2 cellular contexts compared by ENCODE assay signal in the genomic region with DNA sequence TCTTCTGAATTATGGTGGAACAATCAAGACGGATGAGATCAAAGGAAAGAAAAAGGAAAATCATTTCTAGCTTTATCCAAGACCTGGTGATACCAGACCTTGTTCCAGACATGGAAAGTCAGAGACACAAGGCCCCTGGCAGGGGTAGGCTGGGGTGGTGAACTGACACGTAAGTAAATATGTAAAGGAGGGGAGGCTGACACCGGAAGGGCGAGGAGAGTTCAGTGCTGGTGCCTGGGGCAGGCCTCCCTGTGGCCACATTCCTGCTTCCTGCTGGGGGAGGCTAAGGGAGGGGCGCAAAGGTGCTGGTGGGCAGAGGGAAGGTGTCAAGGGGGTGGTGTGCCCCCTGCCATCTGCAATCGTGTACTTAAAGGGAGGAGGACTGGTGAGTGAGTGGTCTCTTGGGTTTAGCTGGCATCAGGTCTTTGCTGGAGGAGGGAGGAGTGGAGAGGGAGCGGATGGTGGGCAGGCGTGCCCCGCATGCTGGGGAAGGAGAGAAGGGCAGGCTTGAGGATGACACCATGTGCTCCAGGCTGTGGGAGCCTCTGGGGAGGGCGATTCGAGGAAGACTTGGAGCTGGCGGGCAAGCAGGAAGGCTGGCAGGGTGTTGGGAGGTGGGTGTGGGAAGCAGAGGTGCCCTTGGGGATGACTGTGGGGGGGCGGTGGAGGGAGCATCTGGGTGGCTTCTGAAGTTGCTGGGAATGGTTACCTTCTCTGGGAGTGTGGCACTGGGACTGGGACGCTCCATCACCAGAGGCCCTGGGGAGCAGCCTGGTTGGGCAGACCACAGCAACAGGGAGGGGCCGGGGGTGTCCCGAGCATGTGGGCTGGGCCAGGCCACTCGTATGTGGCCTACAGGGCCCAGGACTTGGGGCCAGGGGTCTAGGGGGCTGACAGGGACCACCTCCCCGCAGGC.
TF ChIP-seq lines count a peak whose summit lies in the region.

No MANE protein-coding gene starts in this region.

TF ChIP-seq in HCT116, 20 proteins besides CTCF, POLR2A, EP300 and RAD21 (continued from another document):
- TF ChIP-seq, protein P1, sequence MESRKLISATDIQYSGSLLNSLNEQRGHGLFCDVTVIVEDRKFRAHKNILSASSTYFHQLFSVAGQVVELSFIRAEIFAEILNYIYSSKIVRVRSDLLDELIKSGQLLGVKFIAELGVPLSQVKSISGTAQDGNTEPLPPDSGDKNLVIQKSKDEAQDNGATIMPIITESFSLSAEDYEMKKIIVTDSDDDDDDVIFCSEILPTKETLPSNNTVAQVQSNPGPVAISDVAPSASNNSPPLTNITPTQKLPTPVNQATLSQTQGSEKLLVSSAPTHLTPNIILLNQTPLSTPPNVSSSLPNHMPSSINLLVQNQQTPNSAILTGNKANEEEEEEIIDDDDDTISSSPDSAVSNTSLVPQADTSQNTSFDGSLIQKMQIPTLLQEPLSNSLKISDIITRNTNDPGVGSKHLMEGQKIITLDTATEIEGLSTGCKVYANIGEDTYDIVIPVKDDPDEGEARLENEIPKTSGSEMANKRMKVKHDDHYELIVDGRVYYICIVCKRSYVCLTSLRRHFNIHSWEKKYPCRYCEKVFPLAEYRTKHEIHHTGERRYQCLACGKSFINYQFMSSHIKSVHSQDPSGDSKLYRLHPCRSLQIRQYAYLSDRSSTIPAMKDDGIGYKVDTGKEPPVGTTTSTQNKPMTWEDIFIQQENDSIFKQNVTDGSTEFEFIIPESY (IDR thresholded peaks at IDR 0.05; ENCODE audit: extremely low read depth, insufficient replicate concordance, low read length): no peak
- TF ChIP-seq ELF1 (IDR thresholded peaks at IDR 0.05; ENCODE audit: borderline replicate concordance, low read depth) (no peak), EZH2phosphoT487 (IDR thresholded peaks at IDR 0.05; ENCODE audit: borderline replicate concordance) (no peak)
- TF ChIP-seq, protein P2, sequence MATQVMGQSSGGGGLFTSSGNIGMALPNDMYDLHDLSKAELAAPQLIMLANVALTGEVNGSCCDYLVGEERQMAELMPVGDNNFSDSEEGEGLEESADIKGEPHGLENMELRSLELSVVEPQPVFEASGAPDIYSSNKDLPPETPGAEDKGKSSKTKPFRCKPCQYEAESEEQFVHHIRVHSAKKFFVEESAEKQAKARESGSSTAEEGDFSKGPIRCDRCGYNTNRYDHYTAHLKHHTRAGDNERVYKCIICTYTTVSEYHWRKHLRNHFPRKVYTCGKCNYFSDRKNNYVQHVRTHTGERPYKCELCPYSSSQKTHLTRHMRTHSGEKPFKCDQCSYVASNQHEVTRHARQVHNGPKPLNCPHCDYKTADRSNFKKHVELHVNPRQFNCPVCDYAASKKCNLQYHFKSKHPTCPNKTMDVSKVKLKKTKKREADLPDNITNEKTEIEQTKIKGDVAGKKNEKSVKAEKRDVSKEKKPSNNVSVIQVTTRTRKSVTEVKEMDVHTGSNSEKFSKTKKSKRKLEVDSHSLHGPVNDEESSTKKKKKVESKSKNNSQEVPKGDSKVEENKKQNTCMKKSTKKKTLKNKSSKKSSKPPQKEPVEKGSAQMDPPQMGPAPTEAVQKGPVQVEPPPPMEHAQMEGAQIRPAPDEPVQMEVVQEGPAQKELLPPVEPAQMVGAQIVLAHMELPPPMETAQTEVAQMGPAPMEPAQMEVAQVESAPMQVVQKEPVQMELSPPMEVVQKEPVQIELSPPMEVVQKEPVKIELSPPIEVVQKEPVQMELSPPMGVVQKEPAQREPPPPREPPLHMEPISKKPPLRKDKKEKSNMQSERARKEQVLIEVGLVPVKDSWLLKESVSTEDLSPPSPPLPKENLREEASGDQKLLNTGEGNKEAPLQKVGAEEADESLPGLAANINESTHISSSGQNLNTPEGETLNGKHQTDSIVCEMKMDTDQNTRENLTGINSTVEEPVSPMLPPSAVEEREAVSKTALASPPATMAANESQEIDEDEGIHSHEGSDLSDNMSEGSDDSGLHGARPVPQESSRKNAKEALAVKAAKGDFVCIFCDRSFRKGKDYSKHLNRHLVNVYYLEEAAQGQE (IDR thresholded peaks at IDR 0.05; ENCODE audit: low read depth): no peak

TF ChIP-seq in SK-N-SH, 30 proteins besides CTCF, POLR2A, EP300 and RAD21 (continued from another document):
- no peak for TF ChIP-seq RXRA (IDR thresholded peaks at IDR 0.05; ENCODE audit: borderline replicate concordance, low read depth)
- no peak for TF ChIP-seq FOSL2 (IDR thresholded peaks at IDR 0.05; ENCODE audit: borderline replicate concordance, low read depth)
- no peak for TF ChIP-seq FOXM1 (IDR thresholded peaks at IDR 0.05; ENCODE audit: low read depth)
